8 cellular contexts compared by ENCODE assay signal in the genomic region with DNA sequence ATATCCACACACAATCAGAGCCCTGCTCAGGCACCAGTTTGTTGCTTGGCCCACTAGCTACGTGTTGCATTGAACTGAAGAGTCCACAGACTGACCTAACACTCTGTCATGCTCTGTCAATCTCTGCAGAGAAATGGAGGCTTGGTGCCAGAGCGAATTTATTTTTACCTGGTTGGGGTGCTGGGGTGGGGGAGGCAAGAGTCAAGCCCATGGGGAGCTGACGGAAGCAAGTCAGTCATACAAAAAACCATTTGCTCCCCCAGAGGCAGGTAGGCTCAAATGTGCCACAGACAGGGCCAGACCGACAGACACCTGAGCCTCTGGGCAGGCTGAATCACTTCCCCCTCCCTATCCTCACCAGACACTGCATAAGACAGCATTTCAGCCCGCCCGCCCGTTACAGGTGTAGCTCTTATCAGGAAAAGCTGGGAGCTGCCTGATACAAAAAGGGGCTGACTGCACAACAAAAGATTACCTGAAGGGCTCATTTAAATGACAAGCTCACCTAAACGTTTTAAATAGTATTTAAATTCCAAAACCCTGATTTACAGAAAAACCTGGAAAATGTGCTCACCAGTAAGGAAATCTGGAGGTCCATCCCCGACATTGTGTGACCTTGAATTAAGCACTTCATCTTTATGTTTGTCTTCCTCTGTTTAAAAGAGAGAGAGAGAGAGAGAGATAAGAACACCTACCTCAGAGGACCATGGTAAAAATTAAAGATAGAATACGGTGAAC. TPM values are rescaled to one million over a fixed set of nuclear protein-coding genes. Genes with fewer than 3 reads are reported as not detected.
DNase-seq lines count a peak whose midpoint lies in the region; ATAC-seq and TF ChIP-seq lines count a peak whose summit lies in the region.

No MANE protein-coding gene starts in this region.

- no peak overlapping the region; the same call in 1 of the 2 replicates for H3K9ac ChIP-seq in SK-N-SH

- TF ChIP-seq EP300 in SK-N-SH (IDR thresholded peaks at IDR 0.05; ENCODE audit: borderline replicate concordance in 1 of 2, low read depth in 1 of 2, low read length in 1 of 2): no peak

- H3K27ac ChIP-seq in SK-N-SH (ENCODE audit: low read depth in 2 of 2, low read length in 1 of 2): peak overlapping the region; percentile 100; a peak in 3 of 4 replicates
- peak overlapping the region; percentile 96 to 100 (median 100) for H3K27ac ChIP-seq in body of pancreas

- no peaks in the 10 kb centered on the region for H3K9me3 ChIP-seq in SK-N-SH
- H3K9me3 ChIP-seq in body of pancreas: no peaks in the 10 kb centered on the region

- DNase-seq in SK-N-SH: no peak
- peak; percentile 41 to 70 (median 51) for DNase-seq in T-helper 1 cell
- peak; percentile 48 to 72 (median 64) for DNase-seq in body of pancreas
- DNase-seq in left lobe of liver (ENCODE audit: low spot score): peak; percentile 75
- peak; percentile 39 to 74 (median 52) for DNase-seq in stimulated activated CD4-positive, alpha-beta T cell treated with anti-CD3 and anti-CD28 coated beads, TNF-alpha, amount 100 ng/mL, for 4 hours (ENCODE audit: low read depth in 3 of 3)

- H3F3A ChIP-seq in SK-N-SH (replicated peaks; ENCODE audit: insufficient read depth): peaks cover 15% of the 10 kb centered on the region

- peaks cover 9% of the 10 kb centered on the region for H4K20me1 ChIP-seq in SK-N-SH (ENCODE audit: insufficient read depth)

- TF ChIP-seq RAD21 in SK-N-SH (IDR thresholded peaks at IDR 0.05; ENCODE audit: low read length): no peak

- peak in 2 of 3 donors; percentile 26 to 51 for TF ChIP-seq POLR2A in body of pancreas (IDR thresholded peaks at IDR 0.05)

- no peak for TF ChIP-seq CTCF in SK-N-SH (IDR thresholded peaks at IDR 0.05)
- peak in 1 of 7 experiments; percentile 10 for TF ChIP-seq CTCF in body of pancreas (IDR thresholded peaks at IDR 0.05)

- WGBS in SK-N-SH (ENCODE audit: low lambda C conversion rate): 86% methylated on average over 10 of the region's 10 CpGs
- WGBS in body of pancreas, 2 donors: 10 to 29% methylated on average over 10 of the region's 10 CpGs

- H3K27me3 ChIP-seq in SK-N-SH (ENCODE audit: insufficient read depth) (no peaks in the 10 kb centered on the region), body of pancreas (no peaks in the 10 kb centered on the region)

- H3K79me2 ChIP-seq in SK-N-SH (ENCODE audit: insufficient read depth): peaks cover 27% of the 10 kb centered on the region

- H3K4me1 ChIP-seq in SK-N-SH (ENCODE audit: control insufficient read depth in 1 of 2, insufficient read depth in 2 of 2, low read depth in 1 of 2, low read length in 1 of 2): peaks cover 17 to 29% of the 10 kb centered on the region in 2 experiments; a peak in 3 of 4 replicates
- peaks cover 40% of the 10 kb centered on the region for H3K4me1 ChIP-seq in body of pancreas

- intact Hi-C loops in body of pancreas (cut with DNase I): loop anchor here (10.0 kb wide), 1 partner anchor 60 kb away; no protein-coding TSS in a partner anchor

- CTCF ChIA-PET in SK-N-SH (lab: Yijun Ruan, JAX): interaction anchor here (0.6 to 3.4 kb wide), 6 partner anchors 14 to 173 kb away, joined by 3 to 14 read pairs (median 4); no protein-coding TSS in a partner anchor

- H3K4me3 ChIP-seq in SK-N-SH (ENCODE audit: low read depth in 2 of 2, low read length in 1 of 2) (no peak overlapping the region), body of pancreas (no peak overlapping the region)

- H3K9me2 ChIP-seq in SK-N-SH: no peaks in the 10 kb centered on the region

- POLR2A ChIA-PET in SK-N-SH (lab: Yijun Ruan, JAX): interaction anchor here (0.9 to 4.1 kb wide), 5 partner anchors 14 to 171 kb away, joined by 3 to 32 read pairs (median 4); a partner anchor contains a TSS

- H3K4me2 ChIP-seq in SK-N-SH: peak overlapping the region; percentile 94; the same call in 1 of the 2 replicates

- peak overlapping the region; percentile 75 for H2AFZ ChIP-seq in SK-N-SH (ENCODE audit: low read depth)

- no peak for ATAC-seq in SK-N-SH treated with all-trans-retinoic acid at 6 μM for 48 hours
- ATAC-seq in body of pancreas: no peak
- peak; percentile 49 for ATAC-seq in left lobe of liver
- no peak for ATAC-seq in GM21737 (IDR thresholded peaks at IDR 0.05; ENCODE audit: unreplicated experiment)
- no peak for ATAC-seq in HG02763 (IDR thresholded peaks at IDR 0.05; ENCODE audit: unreplicated experiment)

- peaks cover 36 to 52% of the 10 kb centered on the region in 2 experiments for H3K36me3 ChIP-seq in SK-N-SH (replicated peaks in 1 of 2; ENCODE audit: control insufficient read depth in 1 of 2, insufficient read depth in 2 of 2, low read length in 1 of 2)
- peaks cover 3 to 5% of the 10 kb centered on the region in 2 donors for H3K36me3 ChIP-seq in body of pancreas (replicated peaks in 1 of 2; ENCODE audit: insufficient read depth in 1 of 2, low read depth in 2 of 2)

TF ChIP-seq in SK-N-SH, 30 proteins besides CTCF, POLR2A, EP300 and RAD21 (continues in another document):
- no peak for TF ChIP-seq SIN3A (IDR thresholded peaks at IDR 0.05; ENCODE audit: borderline replicate concordance, low read depth, low read length)
- no peak for TF ChIP-seq CHD2 (IDR thresholded peaks at IDR 0.05; ENCODE audit: low read length, partially characterized antibody)
- TF ChIP-seq, protein P1, sequence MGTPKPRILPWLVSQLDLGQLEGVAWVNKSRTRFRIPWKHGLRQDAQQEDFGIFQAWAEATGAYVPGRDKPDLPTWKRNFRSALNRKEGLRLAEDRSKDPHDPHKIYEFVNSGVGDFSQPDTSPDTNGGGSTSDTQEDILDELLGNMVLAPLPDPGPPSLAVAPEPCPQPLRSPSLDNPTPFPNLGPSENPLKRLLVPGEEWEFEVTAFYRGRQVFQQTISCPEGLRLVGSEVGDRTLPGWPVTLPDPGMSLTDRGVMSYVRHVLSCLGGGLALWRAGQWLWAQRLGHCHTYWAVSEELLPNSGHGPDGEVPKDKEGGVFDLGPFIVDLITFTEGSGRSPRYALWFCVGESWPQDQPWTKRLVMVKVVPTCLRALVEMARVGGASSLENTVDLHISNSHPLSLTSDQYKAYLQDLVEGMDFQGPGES (IDR thresholded peaks at IDR 0.05; ENCODE audit: low read depth, low read length): no peak
- TF ChIP-seq, protein P2, sequence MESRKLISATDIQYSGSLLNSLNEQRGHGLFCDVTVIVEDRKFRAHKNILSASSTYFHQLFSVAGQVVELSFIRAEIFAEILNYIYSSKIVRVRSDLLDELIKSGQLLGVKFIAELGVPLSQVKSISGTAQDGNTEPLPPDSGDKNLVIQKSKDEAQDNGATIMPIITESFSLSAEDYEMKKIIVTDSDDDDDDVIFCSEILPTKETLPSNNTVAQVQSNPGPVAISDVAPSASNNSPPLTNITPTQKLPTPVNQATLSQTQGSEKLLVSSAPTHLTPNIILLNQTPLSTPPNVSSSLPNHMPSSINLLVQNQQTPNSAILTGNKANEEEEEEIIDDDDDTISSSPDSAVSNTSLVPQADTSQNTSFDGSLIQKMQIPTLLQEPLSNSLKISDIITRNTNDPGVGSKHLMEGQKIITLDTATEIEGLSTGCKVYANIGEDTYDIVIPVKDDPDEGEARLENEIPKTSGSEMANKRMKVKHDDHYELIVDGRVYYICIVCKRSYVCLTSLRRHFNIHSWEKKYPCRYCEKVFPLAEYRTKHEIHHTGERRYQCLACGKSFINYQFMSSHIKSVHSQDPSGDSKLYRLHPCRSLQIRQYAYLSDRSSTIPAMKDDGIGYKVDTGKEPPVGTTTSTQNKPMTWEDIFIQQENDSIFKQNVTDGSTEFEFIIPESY (IDR thresholded peaks at IDR 0.05; ENCODE audit: borderline replicate concordance, low read depth): no peak
- TF ChIP-seq MXI1 (IDR thresholded peaks at IDR 0.05; ENCODE audit: low read depth, low read length): no peak
- no peak for TF ChIP-seq EZH2phosphoT487 (IDR thresholded peaks at IDR 0.05; ENCODE audit: borderline replicate concordance, low read depth)
- TF ChIP-seq TEAD4 (IDR thresholded peaks at IDR 0.05; ENCODE audit: borderline replicate concordance, insufficient read depth): no peak

TF ChIP-seq in SK-N-SH treated with all-trans-retinoic acid at 6 μM for 48 hours, 23 proteins besides CTCF, POLR2A, EP300 and RAD21 (continues in another document):
- TF ChIP-seq TCF4 (CRISPR knock-in tag; IDR thresholded peaks at IDR 0.05; ENCODE audit: borderline replicate concordance): no peak
- TF ChIP-seq, protein P3, sequence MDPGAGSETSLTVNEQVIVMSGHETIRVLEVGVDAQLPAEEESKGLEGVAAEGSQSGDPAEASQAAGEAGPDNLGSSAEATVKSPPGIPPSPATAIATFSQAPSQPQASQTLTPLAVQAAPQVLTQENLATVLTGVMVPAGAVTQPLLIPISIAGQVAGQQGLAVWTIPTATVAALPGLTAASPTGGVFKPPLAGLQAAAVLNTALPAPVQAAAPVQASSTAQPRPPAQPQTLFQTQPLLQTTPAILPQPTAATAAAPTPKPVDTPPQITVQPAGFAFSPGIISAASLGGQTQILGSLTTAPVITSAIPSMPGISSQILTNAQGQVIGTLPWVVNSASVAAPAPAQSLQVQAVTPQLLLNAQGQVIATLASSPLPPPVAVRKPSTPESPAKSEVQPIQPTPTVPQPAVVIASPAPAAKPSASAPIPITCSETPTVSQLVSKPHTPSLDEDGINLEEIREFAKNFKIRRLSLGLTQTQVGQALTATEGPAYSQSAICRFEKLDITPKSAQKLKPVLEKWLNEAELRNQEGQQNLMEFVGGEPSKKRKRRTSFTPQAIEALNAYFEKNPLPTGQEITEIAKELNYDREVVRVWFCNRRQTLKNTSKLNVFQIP (CRISPR knock-in tag; IDR thresholded peaks at IDR 0.05; ENCODE audit: borderline replicate concordance, low read depth): no peak
- no peak for TF ChIP-seq BACH2 (CRISPR knock-in tag; IDR thresholded peaks at IDR 0.05; ENCODE audit: borderline replicate concordance)
- TF ChIP-seq, protein P4, sequence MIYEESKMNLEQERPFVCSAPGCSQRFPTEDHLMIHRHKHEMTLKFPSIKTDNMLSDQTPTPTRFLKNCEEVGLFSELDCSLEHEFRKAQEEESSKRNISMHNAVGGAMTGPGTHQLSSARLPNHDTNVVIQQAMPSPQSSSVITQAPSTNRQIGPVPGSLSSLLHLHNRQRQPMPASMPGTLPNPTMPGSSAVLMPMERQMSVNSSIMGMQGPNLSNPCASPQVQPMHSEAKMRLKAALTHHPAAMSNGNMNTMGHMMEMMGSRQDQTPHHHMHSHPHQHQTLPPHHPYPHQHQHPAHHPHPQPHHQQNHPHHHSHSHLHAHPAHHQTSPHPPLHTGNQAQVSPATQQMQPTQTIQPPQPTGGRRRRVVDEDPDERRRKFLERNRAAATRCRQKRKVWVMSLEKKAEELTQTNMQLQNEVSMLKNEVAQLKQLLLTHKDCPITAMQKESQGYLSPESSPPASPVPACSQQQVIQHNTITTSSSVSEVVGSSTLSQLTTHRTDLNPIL (CRISPR knock-in tag; IDR thresholded peaks at IDR 0.05; ENCODE audit: low read depth): no peak
- TF ChIP-seq ZFP30 (CRISPR knock-in tag; IDR thresholded peaks at IDR 0.05): no peak
- TF ChIP-seq ZNF70 (CRISPR knock-in tag; IDR thresholded peaks at IDR 0.05): no peak
- no peak for TF ChIP-seq ZNF565 (CRISPR knock-in tag; conservative IDR thresholded peaks at IDR 0.05; ENCODE audit: low read depth)
- no peak for TF ChIP-seq ESRRG (CRISPR knock-in tag; IDR thresholded peaks at IDR 0.05)

RNA-seq across cellular contexts. Expression of a gene that starts 2.1 kb away (rescaled TPM):
- polyA plus RNA-seq in SK-N-SH (2012; rRNA removed): 60.7 and 94.0 TPM in 2 replicates
- polyA plus RNA-seq in SK-N-SH (2012; cell fraction: cytosol; rRNA removed): 79.9 and 99.1 TPM in 2 replicates
- polyA plus RNA-seq in SK-N-SH (2012; cell fraction: nucleus; rRNA removed): 61.4 and 69.9 TPM in 2 replicates
- total RNA-seq in body of pancreas (100 to 1,000 TPM in 1 of 2 donors, 10 to 100 TPM in 1; 97.9 to 128 TPM), left lobe of liver (161 TPM)
